In genomic region chr5:134524826-134525686, GRCh38 we compare ENCODE assay signal across 8 cellular contexts.
A peak's percentile ranks its signal among the peaks of the same experiment; 100 is the strongest.
DNase-seq lines count a peak whose midpoint lies in the region; ATAC-seq and TF ChIP-seq lines count a peak whose summit lies in the region.

TSS of gene JADE2 (plus strand) at chr5:134525670. CDS start at chr5:134535858, 10,188 bp downstream.

- H3K9me3 Mint-ChIP-seq in nephron progenitor cell, result no peaks in the 10 kb centered on the region
- no peaks in the 10 kb centered on the region for H3K9me3 Mint-ChIP-seq in stimulated activated naive CD8-positive, alpha-beta T cell treated with anti-CD3 and anti-CD28 coated beads, Interleukin-15, Interleukin-2, amounts not matched to agents 100 ng/mL and 50 ng/mL, for 24 hours

- peaks cover 6% of the 10 kb centered on the region; the same call in 1 of the 2 replicates for H3K36me3 ChIP-seq in RWPE2 (ENCODE audit: low read depth)

- TF ChIP-seq CTCF in RWPE2 (IDR thresholded peaks at IDR 0.05; ENCODE audit: poor library complexity, severe bottlenecking) (no peak), nephron progenitor cell (IDR thresholded peaks at IDR 0.05) (no peak)

- no peaks in the 10 kb centered on the region for H3K36me3 Mint-ChIP-seq in nephron progenitor cell (ENCODE audit: low read depth)
- H3K36me3 Mint-ChIP-seq in stimulated activated naive CD8-positive, alpha-beta T cell treated with anti-CD3 and anti-CD28 coated beads, Interleukin-15, Interleukin-2, amounts not matched to agents 100 ng/mL and 50 ng/mL, for 24 hours (ENCODE audit: low read depth), result no peaks in the 10 kb centered on the region

- H3K4me3 ChIP-seq in RWPE2 (ENCODE audit: severe bottlenecking), result peak within 1 kb of the TSS; percentile 96

- peak within 1 kb of the TSS; percentile 93 for H3K27ac ChIP-seq in RWPE2 (ENCODE audit: poor library complexity, severe bottlenecking)

- H3K4me1 Mint-ChIP-seq in nephron progenitor cell, result peaks cover 27% of the 10 kb centered on the region
- peaks cover 40% of the 10 kb centered on the region for H3K4me1 Mint-ChIP-seq in stimulated activated naive CD8-positive, alpha-beta T cell treated with anti-CD3 and anti-CD28 coated beads, Interleukin-15, Interleukin-2, amounts not matched to agents 100 ng/mL and 50 ng/mL, for 24 hours (ENCODE audit: low read depth)

- peaks cover 5% of the 10 kb centered on the region for H3K4me1 ChIP-seq in RWPE2 (ENCODE audit: insufficient read depth, poor library complexity, severe bottlenecking)

- no peaks in the 10 kb centered on the region for H3K27me3 ChIP-seq in RWPE2 (ENCODE audit: insufficient read depth, poor library complexity, severe bottlenecking)

- peak; percentile 36 for ATAC-seq in GM18868 (IDR thresholded peaks at IDR 0.05; ENCODE audit: unreplicated experiment)
- peak; percentile 34 for ATAC-seq in HG03460 (IDR thresholded peaks at IDR 0.05; ENCODE audit: unreplicated experiment)
- peak; percentile 37 for ATAC-seq in RWPE2 (ENCODE audit: low read depth)

- H3K9me3 ChIP-seq in RWPE2 (ENCODE audit: severe bottlenecking), result no peaks in the 10 kb centered on the region

- peak within 1 kb of the TSS; percentile 90 for H3K4me3 Mint-ChIP-seq in nephron progenitor cell
- H3K4me3 Mint-ChIP-seq in stimulated activated naive CD8-positive, alpha-beta T cell treated with anti-CD3 and anti-CD28 coated beads, Interleukin-15, Interleukin-2, amounts not matched to agents 100 ng/mL and 50 ng/mL, for 24 hours, result peak within 1 kb of the TSS; percentile 98

- peaks cover 58% of the 10 kb centered on the region for H3K27me3 Mint-ChIP-seq in nephron progenitor cell (ENCODE audit: low read depth, poor library complexity)
- H3K27me3 Mint-ChIP-seq in stimulated activated naive CD8-positive, alpha-beta T cell treated with anti-CD3 and anti-CD28 coated beads, Interleukin-15, Interleukin-2, amounts not matched to agents 100 ng/mL and 50 ng/mL, for 24 hours, result no peaks in the 10 kb centered on the region

- DNase-seq in AG08395 (ENCODE audit: low spot score), result peak; percentile 57
- peak; percentile 85 for DNase-seq in RWPE2 (ENCODE audit: low spot score)
- peak; percentile 92 for DNase-seq in activated effector memory CD4-positive, alpha-beta T cell treated with anti-CD3 and anti-CD28 coated beads, Interleukin-2, amount 50 U/mL, for 16 hours
- peak; percentile 47 for DNase-seq in fibroblast of the conjunctiva (ENCODE audit: low read depth)
- peak; percentile 40 for DNase-seq in nephron progenitor cell

- H3K27ac Mint-ChIP-seq in nephron progenitor cell, result no peak within 1 kb of the TSS
- H3K27ac Mint-ChIP-seq in stimulated activated naive CD8-positive, alpha-beta T cell treated with anti-CD3 and anti-CD28 coated beads, Interleukin-15, Interleukin-2, amounts not matched to agents 100 ng/mL and 50 ng/mL, for 24 hours, result peak within 1 kb of the TSS; percentile 97

Comparison
In these comparisons a context has a peak if more than half of its experiments do, and no peak if none do; other contexts are left out.
1. Peak in every context shown above with its lines: DNase-seq, ATAC-seq, H3K4me3 ChIP-seq and H3K27ac ChIP-seq.
2. DNase-seq: peak in every context shown above with its lines; median percentile 92 in activated effector memory CD4-positive, alpha-beta T cell treated with anti-CD3 and anti-CD28 coated beads, Interleukin-2, amount 50 U/mL, for 16 hours; 85 in RWPE2; 57 in AG08395; 47 in fibroblast of the conjunctiva; 40 in nephron progenitor cell.